9 cellular contexts compared by ENCODE assay signal in genomic region chr6:47083586-47084047, GRCh38. TPM values are rescaled to one million over a fixed set of nuclear protein-coding genes. Genes with fewer than 3 reads are reported as not detected.
A peak's percentile ranks its signal among the peaks of the same experiment; 100 is the strongest.
DNase-seq lines count a peak whose midpoint lies in the region; ATAC-seq and TF ChIP-seq lines count a peak whose summit lies in the region.
"Had no signal": no experiment of that assay in that cellular context is flagged by ENCODE, and none has a peak within 500 bp of the region (broad histone marks: within the 10 kb centered on the region; RNA-seq: fewer than 3 reads in every experiment).

No MANE protein-coding gene starts in this region.

- TF ChIP-seq RAD21 in Ishikawa (IDR thresholded peaks at IDR 0.05; ENCODE audit: low read depth), result no peak; the same call in 1 of the 2 replicates

- TF ChIP-seq POLR2A in adrenal gland (IDR thresholded peaks at IDR 0.05) (no peak), thyroid gland (IDR thresholded peaks at IDR 0.05) (no peak)

- H3K9me3 ChIP-seq in adrenal gland (replicated peaks in 1 of 3), result no peaks in the 10 kb centered on the region
- no peaks in the 10 kb centered on the region for H3K9me3 ChIP-seq in thyroid gland

- no peak overlapping the region for H3K27ac Mint-ChIP-seq in stimulated activated naive CD8-positive, alpha-beta T cell treated with anti-CD3 and anti-CD28 coated beads, Interleukin-15, amount 100 ng/mL, for 72 hours

- H3K27me3 Mint-ChIP-seq in stimulated activated naive CD8-positive, alpha-beta T cell treated with anti-CD3 and anti-CD28 coated beads, Interleukin-15, amount 100 ng/mL, for 72 hours, result peaks cover 21% of the 10 kb centered on the region

- H3K4me1 Mint-ChIP-seq in stimulated activated naive CD8-positive, alpha-beta T cell treated with anti-CD3 and anti-CD28 coated beads, Interleukin-15, amount 100 ng/mL, for 72 hours, result no peaks in the 10 kb centered on the region

- ATAC-seq in HG03135 (IDR thresholded peaks at IDR 0.05; ENCODE audit: unreplicated experiment), result no peak
- ATAC-seq in stimulated activated naive CD8-positive, alpha-beta T cell treated with anti-CD3 and anti-CD28 coated beads, Interleukin-15, amount 100 ng/mL, for 72 hours, result no peak
- ATAC-seq: HCT116 had no signal

- H3K27me3 ChIP-seq in adrenal gland, result no peaks in the 10 kb centered on the region
- H3K27me3 ChIP-seq in thyroid gland, result no peaks in the 10 kb centered on the region
- H3K27me3 ChIP-seq in H7 (ENCODE audit: control insufficient read depth, insufficient read depth, low read length), result no peaks in the 10 kb centered on the region

- peak; percentile 65 for TF ChIP-seq EP300 in Ishikawa (IDR thresholded peaks at IDR 0.05; ENCODE audit: borderline replicate concordance)

- H3K36me3 ChIP-seq in adrenal gland (replicated peaks in 1 of 2) (no peaks in the 10 kb centered on the region), thyroid gland (no peaks in the 10 kb centered on the region), H7 (replicated peaks; ENCODE audit: control insufficient read depth, insufficient read depth, low read length) (no peaks in the 10 kb centered on the region)

- DNase-seq in adrenal gland (peak; percentile 73 to 97 (median 83)), iris pigment epithelial cell (ENCODE audit: low read depth) (peak; percentile 50), thyroid gland (peak; percentile 86 to 88), H7 (no peak), NCI-H1930 (lab: John Stamatoyannopoulos, UW) (no peak)
- DNase-seq in stimulated activated naive CD8-positive, alpha-beta T cell treated with anti-CD3 and anti-CD28 coated beads, Interleukin-15, amount 100 ng/mL, for 72 hours, result no peak

- H3K4me3 ChIP-seq in adrenal gland (no peak overlapping the region), thyroid gland (replicated peaks in 1 of 3) (no peak overlapping the region), H7 (ENCODE audit: insufficient read depth, low read depth, low read length) (no peak overlapping the region)

- peaks cover 0 to 13% of the 10 kb centered on the region in 2 donors for H3K4me1 ChIP-seq in adrenal gland (replicated peaks in 1 of 2)
- H3K4me1 ChIP-seq in thyroid gland, result peaks cover 0 to 13% of the 10 kb centered on the region in 2 donors

- TF ChIP-seq CTCF in adrenal gland (IDR thresholded peaks at IDR 0.05) (no peak), thyroid gland (IDR thresholded peaks at IDR 0.05) (no peak)

- WGBS in adrenal gland, 4 donors, result 4 to 18% (median 5%) methylated on average over 1 to 3 of the region's 3 CpGs
- 0% methylated on average over 3 of the region's 3 CpGs for WGBS in thyroid gland, 2 donors

- intact Hi-C loops in adrenal gland (cut with DNase I), result no loop called here
- intact Hi-C loops in thyroid gland (cut with DNase I), result no loop called here

- H3K9me3 Mint-ChIP-seq in stimulated activated naive CD8-positive, alpha-beta T cell treated with anti-CD3 and anti-CD28 coated beads, Interleukin-15, amount 100 ng/mL, for 72 hours, result no peaks in the 10 kb centered on the region

- H3K27ac ChIP-seq in adrenal gland (no peak overlapping the region), thyroid gland (peak overlapping the region in 1 of 3 donors; percentile 31)

- H3K4me3 Mint-ChIP-seq in stimulated activated naive CD8-positive, alpha-beta T cell treated with anti-CD3 and anti-CD28 coated beads, Interleukin-15, amount 100 ng/mL, for 72 hours, result no peak overlapping the region

TF ChIP-seq in Ishikawa, 13 proteins besides CTCF, POLR2A, EP300 and RAD21:
- no peak for TF ChIP-seq CREB1 (IDR thresholded peaks at IDR 0.05; ENCODE audit: low read depth)
- no peak for TF ChIP-seq USF1 (IDR thresholded peaks at IDR 0.05)
- TF ChIP-seq MAX (IDR thresholded peaks at IDR 0.05), result peak; percentile 75
- TF ChIP-seq EGR1 (IDR thresholded peaks at IDR 0.05), result no peak
- no peak for TF ChIP-seq ZBTB7A (IDR thresholded peaks at IDR 0.05; ENCODE audit: low read depth)
- 0 out of 2 replicates have a peak, but pooled peaks have one; percentile 23 for TF ChIP-seq FOXM1 (IDR thresholded peaks at IDR 0.05; ENCODE audit: borderline replicate concordance, low read depth)
- peak; percentile 96 for TF ChIP-seq NFIC (IDR thresholded peaks at IDR 0.05)
- TF ChIP-seq TEAD4 (IDR thresholded peaks at IDR 0.05), result peak; percentile 61
- no peak for TF ChIP-seq REST (IDR thresholded peaks at IDR 0.05; ENCODE audit: low read depth)
- TF ChIP-seq TAF1 (IDR thresholded peaks at IDR 0.05; ENCODE audit: low read depth), result no peak
- TF ChIP-seq YY1 (IDR thresholded peaks at IDR 0.05; ENCODE audit: low read depth), result no peak
- TF ChIP-seq TCF12 (IDR thresholded peaks at IDR 0.05; ENCODE audit: low read depth), result peak; percentile 87
- TF ChIP-seq CEBPB (IDR thresholded peaks at IDR 0.05), result peak; percentile 78

RNA-seq across cellular contexts. Expression of gene ADGRF1, which starts 41.5 kb away (rescaled TPM):
- total RNA-seq in adrenal gland (under 1 TPM in 2 of 8 donors, not detected in 6; 0.19 to 0.25 TPM), thyroid gland (10 to 100 TPM; 15.1 to 36.2 (median 19.3) TPM)
- polyA plus RNA-seq in adrenal gland, result under 1 TPM in 2 of 3 donors, not detected in 1; under 0.01 to 0.24 TPM
- not detected in 2 replicates for total RNA-seq in H7 (2014; rRNA removed; shearing (Covaris generic))

Comparison
In these comparisons a context has a peak if more than half of its experiments do, and no peak if none do; other contexts are left out.
1. DNase-seq: peak in adrenal gland (7 of 7), iris pigment epithelial cell (single experiment) and thyroid gland (2 of 2); none in H7 (single experiment), NCI-H1930 (0 of 2) and stimulated activated naive CD8-positive, alpha-beta T cell treated with anti-CD3 and anti-CD28 coated beads, Interleukin-15, amount 100 ng/mL, for 72 hours (0 of 2).
2. RNA of gene ADGRF1, which starts 41.5 kb away (total RNA-seq): 15.1 to 36.2 TPM in thyroid gland; 0.19 to 0.25 TPM in adrenal gland and not detected in H7; every median in the first group is over 10 times any median in the second.